In the genomic region with DNA sequence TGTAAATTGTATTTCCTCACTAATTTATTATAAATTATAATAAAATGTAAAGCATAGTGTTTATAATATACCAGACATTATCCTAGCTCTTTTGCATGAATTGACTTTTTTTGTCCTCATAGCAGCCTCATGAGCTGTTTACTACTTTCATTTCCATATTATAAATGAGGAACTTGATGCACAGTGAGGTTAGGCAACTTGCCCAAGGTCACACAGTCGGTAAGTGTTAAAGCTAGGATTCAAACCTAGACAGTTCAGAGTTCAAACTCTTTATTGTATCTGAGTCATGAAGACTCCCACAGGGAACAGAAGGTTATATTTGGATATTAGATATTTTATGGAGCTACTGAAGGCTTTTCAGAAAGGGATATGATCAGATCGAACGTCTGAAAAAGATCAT, we compare ENCODE assay signal across 18 cellular contexts.
DNase-seq lines count a peak whose midpoint lies in the region; ATAC-seq and TF ChIP-seq lines count a peak whose summit lies in the region.
"Had no signal": no experiment of that assay in that cellular context is flagged by ENCODE, and none has a peak within 500 bp of the region (broad histone marks: within the 10 kb centered on the region; RNA-seq: fewer than 3 reads in every experiment).

No MANE protein-coding gene starts in this region.

- peaks cover 50 to 55% of the 10 kb centered on the region in 2 donors for H3K4me1 Mint-ChIP-seq in natural killer cell
- peaks cover 10% of the 10 kb centered on the region for H3K4me1 Mint-ChIP-seq in nephron progenitor cell

- intact Hi-C loops in natural killer cell (cut with micrococcal nuclease), result loop anchor here (10.0 kb wide), 1 partner anchor 393 kb away; no protein-coding TSS in a partner anchor

- DNase-seq in SIG-M5 treated with dmso at 0.1 percent for 504 hours (lab: John Stamatoyannopoulos, UW; ENCODE audit: unreplicated experiment) (peak; percentile 90), natural killer cell (no peak), nephron progenitor cell (no peak), globus pallidus (ENCODE audit: low spot score) (no peak)
- DNase-seq: activated CD4-positive, alpha-beta T cell treated with anti-CD3 and anti-CD28 coated beads, Interleukin-2, amount 10 ng/mL, durations not matched to agents 7 days and 5 days; Caco-2; NCI-H1105; NCI-H2171 treated with DMSO at 0.1 percent for 48 hours; NK-92 treated with Interleukin-12 subunit alpha and Interleukin-12 subunit beta, amount 100 ng/mL, for 24 hours; SHP77 treated with DMSO at 0.1 percent for 48 hours had no signal

- TF ChIP-seq CTCF in natural killer cell (IDR thresholded peaks at IDR 0.05) (no peak), nephron progenitor cell (IDR thresholded peaks at IDR 0.05) (no peak)

- H3K4me3 Mint-ChIP-seq in natural killer cell (no peak overlapping the region), nephron progenitor cell (no peak overlapping the region)
- H3K4me3 Mint-ChIP-seq: activated CD4-positive, alpha-beta T cell treated with anti-CD3 and anti-CD28 coated beads, Interleukin-2, amount 10 ng/mL, durations not matched to agents 7 days and 5 days; dendritic cell treated with granulocyte-macrophage colony-stimulating factor and Interleukin-4, amounts not matched to agents 40 ng/mL and 50 ng/mL, for 4 days had no signal

- H3K27ac Mint-ChIP-seq in natural killer cell, result peak overlapping the region; percentile 94 to 97
- no peak overlapping the region for H3K27ac Mint-ChIP-seq in nephron progenitor cell
- H3K27ac Mint-ChIP-seq: activated CD4-positive, alpha-beta T cell treated with anti-CD3 and anti-CD28 coated beads, Interleukin-2, amount 10 ng/mL, durations not matched to agents 7 days and 5 days had no signal

- ATAC-seq in GM18511 (IDR thresholded peaks at IDR 0.05; ENCODE audit: unreplicated experiment) (peak; percentile 42), HG03469 (IDR thresholded peaks at IDR 0.05; ENCODE audit: unreplicated experiment) (peak; percentile 60), natural killer cell (peak; percentile 26 to 62 (median 43)), HG03521 (IDR thresholded peaks at IDR 0.05; ENCODE audit: unreplicated experiment) (no peak), HG03159 (IDR thresholded peaks at IDR 0.05; ENCODE audit: unreplicated experiment) (no peak)
- ATAC-seq: activated naive CD4-positive, alpha-beta T cell treated with anti-CD3 and anti-CD28 coated beads, Interleukin-2, amount 50 U/mL, for 72 hours; body of pancreas; gastroesophageal sphincter had no signal

- H3K9me3 Mint-ChIP-seq in natural killer cell (no peaks in the 10 kb centered on the region), nephron progenitor cell (no peaks in the 10 kb centered on the region)
- H3K9me3 Mint-ChIP-seq: dendritic cell treated with granulocyte-macrophage colony-stimulating factor and Interleukin-4, amounts not matched to agents 40 ng/mL and 50 ng/mL, for 4 days had no signal

- no peaks in the 10 kb centered on the region for H3K27me3 Mint-ChIP-seq in natural killer cell (ENCODE audit: low read depth in 2 of 2)
- no peaks in the 10 kb centered on the region for H3K27me3 Mint-ChIP-seq in nephron progenitor cell (ENCODE audit: low read depth, poor library complexity)
- H3K27me3 Mint-ChIP-seq: activated CD4-positive, alpha-beta T cell treated with anti-CD3 and anti-CD28 coated beads, Interleukin-2, amount 10 ng/mL, durations not matched to agents 7 days and 5 days; dendritic cell treated with granulocyte-macrophage colony-stimulating factor and Interleukin-4, amounts not matched to agents 40 ng/mL and 50 ng/mL, for 4 days had no signal

- H3K36me3 Mint-ChIP-seq in natural killer cell (no peaks in the 10 kb centered on the region), nephron progenitor cell (ENCODE audit: low read depth) (no peaks in the 10 kb centered on the region)

Comparison
In these comparisons a context has a peak if more than half of its experiments do, and no peak if none do; other contexts are left out.
1. ATAC-seq: peak in GM18511 (single experiment), HG03469 (single experiment) and natural killer cell (3 of 3); none in HG03521 (single experiment) and HG03159 (single experiment).